ENCODE assay signal across 8 cellular contexts in the genomic region with DNA sequence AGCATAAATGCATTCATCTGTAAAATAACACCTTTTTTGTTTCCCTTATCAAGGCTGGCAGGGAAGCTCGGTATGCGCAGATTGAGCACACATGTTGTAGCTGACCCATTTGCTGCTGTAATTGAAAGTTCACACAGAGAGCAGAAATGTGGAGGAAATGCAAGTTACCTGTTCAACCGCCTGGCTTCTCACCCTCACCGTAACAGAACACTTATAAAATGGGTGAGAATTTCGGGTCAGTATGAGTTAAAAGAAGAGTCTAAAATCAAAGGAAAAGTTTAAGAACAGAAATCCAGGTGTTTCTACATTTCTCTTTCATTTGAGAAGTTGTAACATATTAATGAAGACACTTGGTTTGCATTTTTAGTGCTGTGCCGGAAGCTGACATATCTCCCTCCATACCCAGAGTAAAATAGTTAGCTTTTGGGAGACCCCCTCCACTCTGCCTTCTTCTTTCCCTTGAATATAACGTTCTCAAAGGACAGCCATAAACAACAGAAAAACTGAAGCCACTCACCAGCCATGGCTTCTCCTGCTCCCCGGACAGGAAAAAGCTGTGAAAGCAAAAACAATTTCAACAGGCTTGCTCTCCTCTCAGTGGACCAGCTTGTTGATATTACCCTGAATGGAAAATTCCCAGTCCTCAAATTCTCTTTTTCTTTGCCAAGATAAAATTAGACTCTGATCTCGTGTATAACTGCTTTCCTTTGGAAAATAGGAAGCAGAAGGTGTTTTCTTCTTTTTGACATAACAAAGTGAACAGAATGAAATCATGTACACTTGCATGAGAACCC. TPM values are rescaled to one million over a fixed set of nuclear protein-coding genes. Genes with fewer than 3 reads are reported as not detected.
DNase-seq lines count a peak whose midpoint lies in the region; ATAC-seq and TF ChIP-seq lines count a peak whose summit lies in the region.

A gene (minus strand): TSS at position 570 of the 794 bp plus-strand sequence.

- H3K4me1 ChIP-seq in tibial nerve = peaks cover 0 to 55% (median 2%) of the 10 kb centered on the region in 4 donors

- 42% methylated on average over 9 of the region's 9 CpGs for WGBS in tibial nerve, 2 donors

- POLR2A ChIA-PET in activated CD4-positive, alpha-beta memory T cell treated with anti-CD3 and anti-CD28 coated beads, Interleukin-2, amount 10 ng/mL, durations not matched to agents 7 days and 5 days (lab: Charles Lee) = interaction anchor here (1.1 to 3.6 kb wide), 10 partner anchors 10 to 192 kb away, joined by 3 to 28 read pairs (median 4); a partner anchor contains a TSS

- H3K4me1 Mint-ChIP-seq in activated T-cell treated with anti-CD3 and anti-CD28 coated beads, Interleukin-2, amount 50 U/mL, for 4 hours (ENCODE audit: low read depth) = peaks cover 28% of the 10 kb centered on the region
- H3K4me1 Mint-ChIP-seq in activated CD4-positive, alpha-beta memory T cell treated with anti-CD3 and anti-CD28 coated beads, Interleukin-2, amount 10 ng/mL, durations not matched to agents 7 days and 5 days = peaks cover 34% of the 10 kb centered on the region

- no peak for DNase-seq in activated T-cell treated with anti-CD3 and anti-CD28 coated beads, Interleukin-2, amount 50 U/mL, for 4 hours
- DNase-seq in activated T-cell treated with anti-CD3 and anti-CD28 coated beads, Interleukin-2, amount 50 U/mL, for 48 hours = no peak
- no peak for DNase-seq in activated CD4-positive, alpha-beta memory T cell treated with anti-CD3 and anti-CD28 coated beads, Interleukin-2, amount 10 ng/mL, durations not matched to agents 7 days and 5 days
- DNase-seq in iris pigment epithelial cell (ENCODE audit: low read depth) (peak; percentile 23), tibial nerve (ENCODE audit: low spot score in 2 of 2) (no peak), occipital lobe (lab: John Stamatoyannopoulos, UW) (no peak)
- DNase-seq in effector CD8-positive, alpha-beta T cell (lab: John Stamatoyannopoulos, UW) = no peak
- no peak for DNase-seq in central memory CD4-positive, alpha-beta T cell

- peak within 1 kb of the TSS; percentile 31 to 84 (median 71) for H3K27ac ChIP-seq in tibial nerve

- H3K4me3 Mint-ChIP-seq in activated T-cell treated with anti-CD3 and anti-CD28 coated beads, Interleukin-2, amount 50 U/mL, for 4 hours = peak within 1 kb of the TSS; percentile 72
- peak within 1 kb of the TSS; percentile 78 for H3K4me3 Mint-ChIP-seq in activated CD4-positive, alpha-beta memory T cell treated with anti-CD3 and anti-CD28 coated beads, Interleukin-2, amount 10 ng/mL, durations not matched to agents 7 days and 5 days

- no peaks in the 10 kb centered on the region for H3K27me3 ChIP-seq in tibial nerve

- peak in 1 of 2 donors; percentile 53 for ATAC-seq in activated T-cell treated with anti-CD3 and anti-CD28 coated beads, Interleukin-2, amount 50 U/mL, for 4 hours

- H3K27ac Mint-ChIP-seq in activated CD4-positive, alpha-beta memory T cell treated with anti-CD3 and anti-CD28 coated beads, Interleukin-2, amount 10 ng/mL, durations not matched to agents 7 days and 5 days = peak within 1 kb of the TSS; percentile 81

- H3K9me3 Mint-ChIP-seq in activated T-cell treated with anti-CD3 and anti-CD28 coated beads, Interleukin-2, amount 50 U/mL, for 4 hours = no peaks in the 10 kb centered on the region
- peaks cover 5% of the 10 kb centered on the region for H3K9me3 Mint-ChIP-seq in activated CD4-positive, alpha-beta memory T cell treated with anti-CD3 and anti-CD28 coated beads, Interleukin-2, amount 10 ng/mL, durations not matched to agents 7 days and 5 days

- CTCF ChIA-PET in activated CD4-positive, alpha-beta memory T cell treated with anti-CD3 and anti-CD28 coated beads, Interleukin-2, amount 10 ng/mL, durations not matched to agents 7 days and 5 days (lab: Charles Lee) = interaction anchor here (0.6 to 1.7 kb wide), 7 partner anchors 13 to 103 kb away, joined by 3 to 5 read pairs (median 3); no protein-coding TSS in a partner anchor

- no peaks in the 10 kb centered on the region for H3K27me3 Mint-ChIP-seq in activated T-cell treated with anti-CD3 and anti-CD28 coated beads, Interleukin-2, amount 50 U/mL, for 4 hours (ENCODE audit: low read depth)
- H3K27me3 Mint-ChIP-seq in activated CD4-positive, alpha-beta memory T cell treated with anti-CD3 and anti-CD28 coated beads, Interleukin-2, amount 10 ng/mL, durations not matched to agents 7 days and 5 days = no peaks in the 10 kb centered on the region

- H3K4me3 ChIP-seq in tibial nerve = peak within 1 kb of the TSS; percentile 5 to 43 (median 20)

- no peak for TF ChIP-seq POLR2A in tibial nerve (IDR thresholded peaks at IDR 0.05)

- H3K36me3 Mint-ChIP-seq in activated T-cell treated with anti-CD3 and anti-CD28 coated beads, Interleukin-2, amount 50 U/mL, for 4 hours (ENCODE audit: insufficient read depth) = peaks cover 17% of the 10 kb centered on the region
- H3K36me3 Mint-ChIP-seq in activated CD4-positive, alpha-beta memory T cell treated with anti-CD3 and anti-CD28 coated beads, Interleukin-2, amount 10 ng/mL, durations not matched to agents 7 days and 5 days (ENCODE audit: low read depth) = peaks cover 27% of the 10 kb centered on the region

- TF ChIP-seq EP300 in tibial nerve (IDR thresholded peaks at IDR 0.05) = peak; percentile 13 to 30

- no peak for TF ChIP-seq CTCF in tibial nerve (IDR thresholded peaks at IDR 0.05)

- H3K36me3 ChIP-seq in tibial nerve = peaks cover 0 to 15% (median 0%) of the 10 kb centered on the region in 3 donors

- no peaks in the 10 kb centered on the region for H3K9me3 ChIP-seq in tibial nerve

RNA-seq across cellular contexts. Expression of the gene that starts here (rescaled TPM):
- under 1 TPM in 1 of 3 donors, not detected in 2; 0.23 TPM for total RNA-seq in activated T-cell treated with anti-CD3 and anti-CD28 coated beads, Interleukin-2, amount 50 U/mL, for 4 hours
- total RNA-seq in activated CD4-positive, alpha-beta memory T cell treated with anti-CD3 and anti-CD28 coated beads, Interleukin-2, amount 10 ng/mL, durations not matched to agents 7 days and 5 days = under 1 TPM; 0.50 to 0.83 TPM
- total RNA-seq in tibial nerve (1 to 10 TPM in 3 of 4 donors, not detected in 1; 1.7 to 2.3 (median 2.2) TPM), occipital lobe (not detected)
